In the genomic region with DNA sequence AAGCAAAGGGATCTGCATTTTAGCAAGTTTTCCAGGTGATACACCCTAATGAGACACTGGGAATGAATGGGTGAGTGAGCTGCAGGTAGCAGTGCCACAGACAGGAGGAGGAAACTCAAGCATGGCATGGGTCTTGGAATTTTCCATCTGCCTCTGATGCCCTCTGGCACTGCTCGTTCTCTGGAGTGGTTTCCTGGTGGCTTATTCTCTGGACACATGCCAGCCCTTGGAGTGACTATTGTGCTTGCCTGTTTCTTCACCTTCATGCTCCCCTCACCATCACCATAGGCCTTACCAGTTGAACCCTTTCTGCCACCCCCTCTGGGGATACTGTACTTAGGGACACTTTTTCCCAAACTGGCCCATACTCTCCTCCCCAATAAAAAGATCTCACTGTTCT, we compare ENCODE assay signal across 8 cellular contexts. TPM values are rescaled to one million over a fixed set of nuclear protein-coding genes. Genes with fewer than 3 reads are reported as not detected.
A peak's percentile ranks its signal among the peaks of the same experiment; 100 is the strongest.
DNase-seq lines count a peak whose midpoint lies in the region; ATAC-seq and TF ChIP-seq lines count a peak whose summit lies in the region.

No MANE protein-coding gene starts in this region.

- no peak overlapping the region for H2BK5ac ChIP-seq in mesenchymal stem cell (ENCODE audit: low read depth, low read length, poor library complexity, severe bottlenecking)

- H3K27ac Mint-ChIP-seq in activated naive CD8-positive, alpha-beta T cell treated with anti-CD3 and anti-CD28 coated beads for 36 hours, result peak overlapping the region; percentile 74

- no peaks in the 10 kb centered on the region for H3K27me3 Mint-ChIP-seq in activated naive CD8-positive, alpha-beta T cell treated with anti-CD3 and anti-CD28 coated beads for 36 hours

- H2AK5ac ChIP-seq in mesenchymal stem cell (ENCODE audit: low read length, severe bottlenecking), result no peak overlapping the region

- DNase-seq in AG04450 (ENCODE audit: low read depth, low spot score), result no peak
- no peak for DNase-seq in HCT116 (ENCODE audit: low read depth, low spot score)
- no peak for DNase-seq in activated naive CD8-positive, alpha-beta T cell treated with anti-CD3 and anti-CD28 coated beads for 36 hours
- no peak for DNase-seq in mesenchymal stem cell
- DNase-seq in GM13977 (ENCODE audit: low spot score), result no peak
- no peak for DNase-seq in NAMALWA (ENCODE audit: low spot score)
- DNase-seq in NCI-H748 treated with DMSO at 0.1 percent for 48 hours (lab: John Stamatoyannopoulos, UW), result no peak

- in situ Hi-C loops in GM13977 (cut with MboI; ENCODE audit: low pct_unique_long_range_greater_than_20kb, low sequenced_read_pairs, unreplicated experiment), result loop anchor here (25.0 kb wide), 1 partner anchor 374 kb away; no protein-coding TSS in a partner anchor

- TF ChIP-seq CTCF in AG04450 (IDR thresholded peaks at IDR 0.05; ENCODE audit: low read depth, low read length) (no peak), HCT116 (IDR thresholded peaks at IDR 0.05 in 2 of 3, conservative IDR thresholded peaks at IDR 0.05 in 1 of 3; ENCODE audit: borderline replicate concordance in 1 of 3, insufficient read depth in 1 of 3, low read depth in 2 of 3, low read length in 2 of 3) (no peak), GM13977 (IDR thresholded peaks at IDR 0.05; ENCODE audit: extremely low read depth, insufficient read depth, missing control alignments) (no peak)

- peaks cover 11 to 29% of the 10 kb centered on the region in 2 experiments; a peak in 3 of 4 replicates for H3K36me3 ChIP-seq in HCT116 (ENCODE audit: control insufficient read depth in 1 of 2, insufficient read depth in 2 of 2, low read length in 2 of 2)
- peaks cover 36 to 43% of the 10 kb centered on the region in 2 experiments for H3K36me3 ChIP-seq in mesenchymal stem cell (ENCODE audit: control insufficient read depth in 1 of 2, insufficient read depth in 2 of 2, low read depth in 1 of 2, low read length in 2 of 2)

- RAD21 ChIA-PET in HCT116 (lab: Charles Lee; ENCODE audit: low non-redundant PET in 1 of 2, low total read pairs in 2 of 2, uncharacterized antibody in 2 of 2, unreplicated experiment in 2 of 2), result no interaction called here

- H2BK120ac ChIP-seq in mesenchymal stem cell (ENCODE audit: low read depth, low read length), result no peak overlapping the region

- H3K9ac ChIP-seq in HCT116 (ENCODE audit: low read length) (peak overlapping the region; percentile 99), mesenchymal stem cell (ENCODE audit: low read length) (peak overlapping the region; percentile 97)

- WGBS in mesenchymal stem cell, result 84% methylated on average over 1 of the region's 1 CpG

- peaks cover 30 to 58% of the 10 kb centered on the region in 2 experiments for H3K4me1 ChIP-seq in HCT116 (ENCODE audit: control insufficient read depth in 1 of 2, insufficient read depth in 2 of 2, low read length in 2 of 2)
- peaks cover 46% of the 10 kb centered on the region for H3K4me1 ChIP-seq in mesenchymal stem cell (ENCODE audit: control insufficient read depth, insufficient read depth, low read depth, low read length)

- H3K4me2 ChIP-seq in HCT116 (ENCODE audit: low read length) (peak overlapping the region; percentile 99), mesenchymal stem cell (ENCODE audit: low read length, poor library complexity, severe bottlenecking) (no peak overlapping the region)

- peaks cover 28% of the 10 kb centered on the region for H3K4me1 Mint-ChIP-seq in activated naive CD8-positive, alpha-beta T cell treated with anti-CD3 and anti-CD28 coated beads for 36 hours

- H2BK15ac ChIP-seq in mesenchymal stem cell (ENCODE audit: low read depth, poor library complexity, severe bottlenecking), result no peak overlapping the region

- peaks cover 23% of the 10 kb centered on the region for H3K36me3 Mint-ChIP-seq in activated naive CD8-positive, alpha-beta T cell treated with anti-CD3 and anti-CD28 coated beads for 36 hours

- no peak for ATAC-seq in HCT116
- no peak for ATAC-seq in HG03135 (IDR thresholded peaks at IDR 0.05; ENCODE audit: unreplicated experiment)

- CTCF ChIA-PET in AG04450 (lab: Charles Lee), result interaction anchor here (0.5 to 1.1 kb wide), 3 partner anchors 14 to 601 kb away, joined by 4 to 5 read pairs (median 4); a partner anchor contains a TSS
- CTCF ChIA-PET in HCT116 (lab: Charles Lee), result no interaction called here

- no peaks in the 10 kb centered on the region for H3K9me2 ChIP-seq in HCT116 (ENCODE audit: insufficient read depth)

- peaks cover 24% of the 10 kb centered on the region for H3K79me1 ChIP-seq in mesenchymal stem cell (replicated peaks; ENCODE audit: low read length, poor library complexity, severe bottlenecking)

- POLR2A ChIA-PET in AG04450 (lab: Yijun Ruan, JAX) (interaction anchor here (0.7 to 1.2 kb wide), 2 partner anchors 46 to 293 kb away, joined by 3 read pairs; a partner anchor contains a TSS), HCT116 (lab: Charles Lee) (no interaction called here)

- H4K91ac ChIP-seq in mesenchymal stem cell (ENCODE audit: low read length), result no peak overlapping the region

- TF ChIP-seq RAD21 in HCT116 (IDR thresholded peaks at IDR 0.05; ENCODE audit: low read depth), result no peak

- no peak overlapping the region for H3K23ac ChIP-seq in mesenchymal stem cell (ENCODE audit: low read length in 2 of 2)

- peaks cover 43% of the 10 kb centered on the region for H3K79me2 ChIP-seq in HCT116 (ENCODE audit: insufficient read depth, low read length)

- intact Hi-C loops in HCT116 (cut with micrococcal nuclease), result no loop called here

- no peak overlapping the region for H3K18ac ChIP-seq in mesenchymal stem cell (ENCODE audit: low read depth in 1 of 2, low read length in 2 of 2)

- peaks cover 5% of the 10 kb centered on the region; the same call in 1 of the 2 replicates for H3K9me3 ChIP-seq in AG04450 (ENCODE audit: control insufficient read depth, insufficient read depth, low read length)
- no peaks in the 10 kb centered on the region for H3K9me3 ChIP-seq in HCT116 (ENCODE audit: control insufficient read depth in 1 of 2, insufficient read depth in 1 of 2, low read depth in 1 of 2, low read length in 2 of 2)
- H3K9me3 ChIP-seq in mesenchymal stem cell (ENCODE audit: control insufficient read depth, low read length), result no peaks in the 10 kb centered on the region

- no peaks in the 10 kb centered on the region for H3K27me3 ChIP-seq in AG04450 (ENCODE audit: control insufficient read depth, insufficient read depth, low read length)
- no peaks in the 10 kb centered on the region for H3K27me3 ChIP-seq in HCT116 (ENCODE audit: insufficient read depth, low read length)
- H3K27me3 ChIP-seq in mesenchymal stem cell (ENCODE audit: control insufficient read depth in 1 of 2, insufficient read depth in 1 of 2, low read length in 2 of 2), result no peaks in the 10 kb centered on the region

- no peaks in the 10 kb centered on the region for H3K9me3 Mint-ChIP-seq in activated naive CD8-positive, alpha-beta T cell treated with anti-CD3 and anti-CD28 coated beads for 36 hours

- BruUV-seq in HCT116 (replicated peaks; lab: Mats Ljungman, UMichigan), result no TSS peak

- H3K27ac ChIP-seq in AG04450 (ENCODE audit: low read depth, low read length), result no peak overlapping the region
- peak overlapping the region; percentile 89 for H3K27ac ChIP-seq in HCT116 (ENCODE audit: low read depth, low read length)
- H3K27ac ChIP-seq in mesenchymal stem cell (ENCODE audit: low read length, poor library complexity, severe bottlenecking), result no peak overlapping the region

- H3K4me3 Mint-ChIP-seq in activated naive CD8-positive, alpha-beta T cell treated with anti-CD3 and anti-CD28 coated beads for 36 hours, result peak overlapping the region; percentile 93

- H3K4ac ChIP-seq in mesenchymal stem cell (ENCODE audit: low read depth in 1 of 2, low read length in 2 of 2), result no peak overlapping the region

- TF ChIP-seq POLR2A in HCT116 (IDR thresholded peaks at IDR 0.05; ENCODE audit: borderline replicate concordance, extremely low read depth, insufficient read depth, insufficient read length), result no peak

- no peaks in the 10 kb centered on the region for H4K20me1 ChIP-seq in HCT116 (ENCODE audit: insufficient read depth)

- H3K14ac ChIP-seq in mesenchymal stem cell (ENCODE audit: low read length in 2 of 2), result no peak overlapping the region

- H2BK12ac ChIP-seq in mesenchymal stem cell (ENCODE audit: low read length in 2 of 2), result no peak overlapping the region

- H3K4me3 ChIP-seq in AG04450 (ENCODE audit: low read depth, low read length) (peak overlapping the region; percentile 94), HCT116 (replicated peaks in 1 of 2; ENCODE audit: low read depth in 1 of 2, low read length in 2 of 2) (peak overlapping the region; percentile 99 to 100), mesenchymal stem cell (ENCODE audit: insufficient read depth in 1 of 2, low read depth in 1 of 2, low read length in 2 of 2) (peak overlapping the region in 1 of 2 experiments; percentile 95)

- H4K8ac ChIP-seq in mesenchymal stem cell (ENCODE audit: low read length), result no peak overlapping the region

- no peak overlapping the region for H2AFZ ChIP-seq in HCT116 (ENCODE audit: low read depth, low read length, poor library complexity, severe bottlenecking)
- no peak overlapping the region for H2AFZ ChIP-seq in mesenchymal stem cell (ENCODE audit: low read depth, low read length)

RNA-seq across cellular contexts. Expression of a gene that starts 1.6 kb away (rescaled TPM):
- polyA plus RNA-seq in AG04450 (2011; rRNA removed), result 29.4 and 36.8 TPM in 2 replicates
- polyA minus RNA-seq in AG04450 (2011; rRNA and poly(A)+ RNA removed), result 31.4 and 32.0 TPM in 2 replicates
- total RNA-seq in HCT116 (2021; ENCODE audit: unreplicated experiment), result 137 TPM
- 108 and 113 TPM in 2 replicates for polyA plus RNA-seq in HCT116 (2012)
- 100 to 1,000 TPM; 111 TPM for total RNA-seq in activated naive CD8-positive, alpha-beta T cell treated with anti-CD3 and anti-CD28 coated beads for 36 hours
- polyA plus RNA-seq in mesenchymal stem cell (2013, experiment 1 of 2), result 77.2 TPM
- 75.7 TPM for polyA plus RNA-seq in mesenchymal stem cell (2013, experiment 2 of 2)

RNA-seq across cellular contexts. Expression of a gene that starts 3.4 kb away (rescaled TPM):
- 35.4 and 38.2 TPM in 2 replicates for polyA plus RNA-seq in AG04450 (2011; rRNA removed)
- polyA minus RNA-seq in AG04450 (2011; rRNA and poly(A)+ RNA removed), result 39.0 and 39.7 TPM in 2 replicates
- total RNA-seq in HCT116 (2021; ENCODE audit: unreplicated experiment), result 47.9 TPM
- polyA plus RNA-seq in HCT116 (2012), result 51.7 and 52.4 TPM in 2 replicates
- total RNA-seq in activated naive CD8-positive, alpha-beta T cell treated with anti-CD3 and anti-CD28 coated beads for 36 hours, result 10 to 100 TPM; 57.3 to 57.5 TPM
- polyA plus RNA-seq in mesenchymal stem cell (2013, experiment 1 of 2), result 45.3 TPM
- polyA plus RNA-seq in mesenchymal stem cell (2013, experiment 2 of 2), result 45.3 TPM

RNA-seq across cellular contexts. Expression of a gene that starts 10.8 kb away (rescaled TPM):
- 0.87 and 1.4 TPM in 2 replicates for polyA plus RNA-seq in AG04450 (2011; rRNA removed)
- 0.41 and 0.48 TPM in 2 replicates for polyA minus RNA-seq in AG04450 (2011; rRNA and poly(A)+ RNA removed)
- 1.4 TPM for total RNA-seq in HCT116 (2021; ENCODE audit: unreplicated experiment)
- polyA plus RNA-seq in HCT116 (2012), result 1.6 and 1.8 TPM in 2 replicates
- total RNA-seq in activated naive CD8-positive, alpha-beta T cell treated with anti-CD3 and anti-CD28 coated beads for 36 hours, result under 1 TPM; 0.25 to 0.26 TPM
- polyA plus RNA-seq in mesenchymal stem cell (2013, experiment 1 of 2), result 0.57 TPM
- polyA plus RNA-seq in mesenchymal stem cell (2013, experiment 2 of 2), result 0.59 TPM

RNA-seq across cellular contexts. Expression of a gene that starts 14.0 kb away (rescaled TPM):
- 3.0 and 5.1 TPM in 2 replicates for polyA plus RNA-seq in AG04450 (2011; rRNA removed)
- 2.2 and 5.3 TPM in 2 replicates for polyA minus RNA-seq in AG04450 (2011; rRNA and poly(A)+ RNA removed)
- 24.3 TPM for total RNA-seq in HCT116 (2021; ENCODE audit: unreplicated experiment)
- 15.4 and 18.2 TPM in 2 replicates for polyA plus RNA-seq in HCT116 (2012)
- total RNA-seq in activated naive CD8-positive, alpha-beta T cell treated with anti-CD3 and anti-CD28 coated beads for 36 hours, result 10 to 100 TPM; 32.5 to 36.2 TPM
- polyA plus RNA-seq in mesenchymal stem cell (2013, experiment 1 of 2), result 5.2 TPM
- 4.7 TPM for polyA plus RNA-seq in mesenchymal stem cell (2013, experiment 2 of 2)

RNA-seq across cellular contexts. Expression of a gene that starts 27.5 kb away (rescaled TPM):
- 11.9 and 17.2 TPM in 2 replicates for polyA plus RNA-seq in AG04450 (2011; rRNA removed)
- polyA minus RNA-seq in AG04450 (2011; rRNA and poly(A)+ RNA removed), result 9.9 and 16.9 TPM in 2 replicates
- 17.7 TPM for total RNA-seq in HCT116 (2021; ENCODE audit: unreplicated experiment)
- polyA plus RNA-seq in HCT116 (2012), result 10.5 and 11.0 TPM in 2 replicates
- total RNA-seq in activated naive CD8-positive, alpha-beta T cell treated with anti-CD3 and anti-CD28 coated beads for 36 hours, result 10 to 100 TPM; 10.6 to 13.6 TPM
- polyA plus RNA-seq in mesenchymal stem cell (2013, experiment 1 of 2), result 51.2 TPM
- 52.1 TPM for polyA plus RNA-seq in mesenchymal stem cell (2013, experiment 2 of 2)
